Comparison of ENCODE assay signal across 16 cellular contexts in the genomic region with DNA sequence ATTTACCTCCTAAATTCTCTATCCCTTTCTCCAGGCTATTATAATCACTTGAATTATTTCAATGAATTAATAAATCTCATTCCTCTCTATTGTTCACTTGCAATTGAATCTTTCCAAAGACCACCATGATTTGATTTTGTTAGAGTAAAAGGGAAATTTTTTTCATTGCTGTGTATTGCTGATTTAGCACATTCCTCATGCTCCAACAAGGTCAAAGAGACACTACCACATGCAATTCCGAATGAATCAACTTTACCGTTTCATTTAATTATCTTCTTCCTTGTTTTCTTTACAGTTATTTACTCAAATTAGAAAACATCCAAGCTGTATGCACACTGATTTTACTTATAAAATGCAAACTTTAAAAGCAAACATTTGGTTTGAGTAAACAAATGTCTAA. TPM values are rescaled to one million over a fixed set of nuclear protein-coding genes. Genes with fewer than 3 reads are reported as not detected.
DNase-seq lines count a peak whose midpoint lies in the region; ATAC-seq, FAIRE-seq and TF ChIP-seq lines count a peak whose summit lies in the region.
"Had no signal": no experiment of that assay in that cellular context is flagged by ENCODE, and none has a peak within 500 bp of the region (broad histone marks: within the 10 kb centered on the region; RNA-seq: fewer than 3 reads in every experiment).

No MANE protein-coding gene starts in this region.

- no peak overlapping the region for H3K4me2 ChIP-seq in HepG2 (ENCODE audit: low read depth, low read length)
- H3K4me2 ChIP-seq: neural progenitor cell had no signal

- H2AFZ ChIP-seq in HepG2 (ENCODE audit: low read length): no peak overlapping the region
- H2AFZ ChIP-seq: neural progenitor cell had no signal

- no TSS peak for BruUV-seq in HepG2 (replicated peaks; lab: Mats Ljungman, UMichigan)

- H3K27me3 ChIP-seq in adipocyte (replicated peaks; ENCODE audit: control insufficient read depth, insufficient read depth, low read length) (no peaks in the 10 kb centered on the region), HepG2 (ENCODE audit: control insufficient read depth in 1 of 2, insufficient read depth in 2 of 2, low read length in 2 of 2) (no peaks in the 10 kb centered on the region), spleen (replicated peaks in 1 of 7) (no peaks in the 10 kb centered on the region)
- H3K27me3 ChIP-seq: neural progenitor cell had no signal

- WGBS in HepG2 (ENCODE audit: low lambda C conversion rate): 2% methylated on average over 2 of the region's 2 CpGs
- 56 to 77% (median 63%) methylated on average over 2 of the region's 2 CpGs for WGBS in spleen, 5 donors

- TF ChIP-seq POLR2A in HepG2 (IDR thresholded peaks at IDR 0.05; ENCODE audit: insufficient read depth in 1 of 2, low read depth in 2 of 2, low read length in 2 of 2) (no peak), spleen (IDR thresholded peaks at IDR 0.05) (no peak)

- H3K9ac ChIP-seq in adipocyte (ENCODE audit: low read length) (peak overlapping the region; percentile 86), HepG2 (ENCODE audit: insufficient read depth, low read depth, low read length) (no peak overlapping the region)
- H3K9ac ChIP-seq: neural progenitor cell had no signal

- H3K4me1 ChIP-seq in adipocyte (ENCODE audit: control insufficient read depth, insufficient read depth, low read length): peaks cover 42% of the 10 kb centered on the region
- peaks cover 7% of the 10 kb centered on the region for H3K4me1 ChIP-seq in HepG2 (ENCODE audit: insufficient read depth, low read length)
- peaks cover 0 to 12% (median 5%) of the 10 kb centered on the region in 6 donors for H3K4me1 ChIP-seq in spleen

- TF ChIP-seq EP300 in HepG2 (IDR thresholded peaks at IDR 0.05; ENCODE audit: low read depth in 2 of 2, low read length in 2 of 2) (no peak), HepG2 (CRISPR knock-in tag; IDR thresholded peaks at IDR 0.05; ENCODE audit: borderline replicate concordance) (no peak)

- in situ Hi-C loops in HepG2 (cut with HindIII; ENCODE audit: extremely low pct_ligation_motif_present, low pct_unique_long_range_greater_than_20kb): no loop called here

- H3K27ac ChIP-seq in HepG2 (ENCODE audit: extremely low read length, insufficient read depth, low read length): no peak overlapping the region
- H3K27ac ChIP-seq in spleen: peak overlapping the region in 6 of 8 donors; percentile 36 to 69 (median 60)
- H3K27ac ChIP-seq: neural progenitor cell had no signal

- ATAC-seq in HepG2 (no peak; the same call in 2 of the 3 replicates), HG03139 (IDR thresholded peaks at IDR 0.05; ENCODE audit: unreplicated experiment) (no peak)
- ATAC-seq: activated T-helper 17 cell treated with anti-CD3 and anti-CD28 coated beads, Interleukin-2, amount 50 U/mL, for 72 hours; HCT116; stimulated activated memory B cell treated with anti-CD40 and anti-IgM and Interleukin-4, amounts not matched to agents 10 μg/mL and 1 μg/mL and 100 μg/mL, for 72 hours had no signal

- H3K79me2 ChIP-seq in HepG2 (ENCODE audit: insufficient read depth, low read length): no peaks in the 10 kb centered on the region

- TF ChIP-seq RAD21 in HepG2 (CRISPR knock-in tag; IDR thresholded peaks at IDR 0.05): no peak

- TF ChIP-seq CTCF in D721Med (IDR thresholded peaks at IDR 0.05; ENCODE audit: insufficient read depth, missing control alignments): no peak
- no peak for TF ChIP-seq CTCF in HepG2 (CRISPR knock-in tag; IDR thresholded peaks at IDR 0.05)
- TF ChIP-seq CTCF in spleen (IDR thresholded peaks at IDR 0.05 in 8 of 11, conservative IDR thresholded peaks at IDR 0.05 in 3 of 11): no peak

- no peaks in the 10 kb centered on the region for H3K36me3 ChIP-seq in adipocyte (ENCODE audit: control insufficient read depth, insufficient read depth, low read length, severe bottlenecking)
- no peaks in the 10 kb centered on the region for H3K36me3 ChIP-seq in HepG2 (replicated peaks in 1 of 2; ENCODE audit: control insufficient read depth in 1 of 2, insufficient read depth in 2 of 2, low read length in 2 of 2)
- no peaks in the 10 kb centered on the region for H3K36me3 ChIP-seq in spleen
- H3K36me3 ChIP-seq: neural progenitor cell had no signal

- CTCF ChIA-PET in HepG2 (lab: Yijun Ruan, JAX; ENCODE audit: low intra/inter-chr PET ratio, low total read pairs): no interaction called here

- DNase-seq in D721Med (ENCODE audit: insufficient read length, low spot score): no peak
- no peak for DNase-seq in adipocyte (ENCODE audit: low read depth)
- no peak for DNase-seq in HepG2 (ENCODE audit: low spot score)
- no peak for DNase-seq in spleen
- DNase-seq in NK-92 (lab: John Stamatoyannopoulos, UW; ENCODE audit: unreplicated experiment): no peak
- no peak for DNase-seq in cerebellar nuclear complex (lab: John Stamatoyannopoulos, UW)
- DNase-seq in stimulated activated CD4-positive, alpha-beta T cell treated with anti-CD3 and anti-CD28 coated beads, Interleukin-4, amount 100 ng/mL, for 1 hour: no peak
- DNase-seq: cortex of kidney, erythroblast, NCI-H1092, T-helper 1 cell had no signal

- H3K9me3 ChIP-seq in adipocyte (ENCODE audit: control insufficient read depth, low read length) (no peaks in the 10 kb centered on the region), HepG2 (ENCODE audit: low read length) (no peaks in the 10 kb centered on the region), spleen (no peaks in the 10 kb centered on the region)

- POLR2A ChIA-PET in HepG2 (lab: Yijun Ruan, JAX): no interaction called here

- intact Hi-C loops in HepG2 (cut with micrococcal nuclease; ENCODE audit: unreplicated experiment) (no loop called here), spleen (cut with DNase I; ENCODE audit: low total_unique reads) (no loop called here)

- FAIRE-seq in D721Med (lab: Jason Lieb, UNC) (peak; percentile 68), HepG2 (lab: Jason Lieb, UNC) (no peak)

- H4K20me1 ChIP-seq in HepG2 (ENCODE audit: insufficient read depth, low read length): no peaks in the 10 kb centered on the region

- peak overlapping the region; percentile 81 for H3K4me3 ChIP-seq in adipocyte (ENCODE audit: low read length)
- no peak overlapping the region for H3K4me3 ChIP-seq in HepG2 (replicated peaks in 1 of 3; ENCODE audit: insufficient read depth in 1 of 3, low read depth in 2 of 3, low read length in 3 of 3)
- peak overlapping the region in 3 of 8 donors; percentile 10 to 30 (median 16) for H3K4me3 ChIP-seq in spleen
- H3K4me3 ChIP-seq: neural progenitor cell had no signal

TF ChIP-seq in HepG2, 621 proteins besides CTCF, POLR2A, EP300 and RAD21 (continues in another document):
- TF ChIP-seq SALL1 (CRISPR knock-in tag; IDR thresholded peaks at IDR 0.05): no peak
- peak; percentile 97 for TF ChIP-seq MAFF (IDR thresholded peaks at IDR 0.05; ENCODE audit: low read depth, low read length)
- TF ChIP-seq ZNF652 (CRISPR knock-in tag; IDR thresholded peaks at IDR 0.05; ENCODE audit: borderline replicate concordance, low read depth): no peak
- TF ChIP-seq MAFK (conservative IDR thresholded peaks at IDR 0.05 in 1 of 2, IDR thresholded peaks at IDR 0.05 in 1 of 2; ENCODE audit: low read length in 2 of 2): peak; percentile 97 to 98
- no peak for TF ChIP-seq TRIM24 (CRISPR knock-in tag; IDR thresholded peaks at IDR 0.05)
- TF ChIP-seq ARID3A (IDR thresholded peaks at IDR 0.05; ENCODE audit: low read depth, low read length): 0 out of 2 replicates have a peak, but pooled peaks have one; percentile 9

RNA-seq across cellular contexts. Expression of gene KIAA0408, which starts 1.0 kb away (rescaled TPM):
- total RNA-seq in HepG2 (2016; rRNA removed; fragmentation: Illumina TruSeq; extraction: Trizol) (not detected in 2 replicates), spleen (1 to 10 TPM; 2.4 to 6.6 (median 2.5) TPM)
- not detected in 2 replicates for total RNA-seq in HepG2 (2016; cell fraction: cytosol; rRNA removed; fragmentation: Illumina TruSeq; extraction: Trizol; ENCODE audit: low read depth)
- total RNA-seq in HepG2 (2016; cell fraction: insoluble cytoplasmic fraction; rRNA removed; fragmentation: Illumina TruSeq; extraction: Trizol): not detected in 2 replicates
- total RNA-seq in HepG2 (2016; cell fraction: membrane; rRNA removed; fragmentation: Illumina TruSeq; extraction: Trizol): not detected in 2 replicates
- not detected in 2 replicates for total RNA-seq in HepG2 (2016; cell fraction: nucleus; rRNA removed; fragmentation: Illumina TruSeq; extraction: Trizol)
- polyA plus RNA-seq in HepG2 (2011; rRNA removed) (not detected in 2 replicates), spleen (1 to 10 TPM in 2 of 3 donors, under 1 TPM in 1; 0.65 to 2.7 (median 1.1) TPM)
- not detected in 2 replicates for polyA plus RNA-seq in HepG2 (2011; cell fraction: cytosol; rRNA removed)
- 0.05 TPM in 1 of 2 replicates, not detected in the other for polyA plus RNA-seq in HepG2 (2011; cell fraction: nucleus; rRNA removed)
- not detected in 2 replicates for polyA plus RNA-seq in HepG2 (2012)
- not detected in 2 replicates for polyA plus RNA-seq in HepG2 (2016; cell fraction: cytosol; fragmentation: Illumina TruSeq; extraction: Trizol; ENCODE audit: low read depth)
- not detected in 2 replicates for polyA plus RNA-seq in HepG2 (2016; cell fraction: insoluble cytoplasmic fraction; fragmentation: Illumina TruSeq; extraction: Trizol; ENCODE audit: low read depth)
- not detected in 2 replicates for polyA plus RNA-seq in HepG2 (2016; cell fraction: membrane; fragmentation: Illumina TruSeq; extraction: Trizol; ENCODE audit: low read depth)
- polyA plus RNA-seq in HepG2 (2016; cell fraction: nucleus; fragmentation: Illumina TruSeq; extraction: Trizol; ENCODE audit: insufficient read depth, low read depth): not detected in 2 replicates
- polyA minus RNA-seq in HepG2 (2011; rRNA and poly(A)+ RNA removed; ENCODE audit: low replicate concordance): not detected in 2 replicates
- polyA minus RNA-seq in HepG2 (2011; cell fraction: cytosol; rRNA and poly(A)+ RNA removed): not detected in 2 replicates
- polyA minus RNA-seq in HepG2 (2011; cell fraction: nucleus; rRNA and poly(A)+ RNA removed): not detected in 2 replicates
